Comparison of ENCODE assay signal across 8 cellular contexts in the genomic region with DNA sequence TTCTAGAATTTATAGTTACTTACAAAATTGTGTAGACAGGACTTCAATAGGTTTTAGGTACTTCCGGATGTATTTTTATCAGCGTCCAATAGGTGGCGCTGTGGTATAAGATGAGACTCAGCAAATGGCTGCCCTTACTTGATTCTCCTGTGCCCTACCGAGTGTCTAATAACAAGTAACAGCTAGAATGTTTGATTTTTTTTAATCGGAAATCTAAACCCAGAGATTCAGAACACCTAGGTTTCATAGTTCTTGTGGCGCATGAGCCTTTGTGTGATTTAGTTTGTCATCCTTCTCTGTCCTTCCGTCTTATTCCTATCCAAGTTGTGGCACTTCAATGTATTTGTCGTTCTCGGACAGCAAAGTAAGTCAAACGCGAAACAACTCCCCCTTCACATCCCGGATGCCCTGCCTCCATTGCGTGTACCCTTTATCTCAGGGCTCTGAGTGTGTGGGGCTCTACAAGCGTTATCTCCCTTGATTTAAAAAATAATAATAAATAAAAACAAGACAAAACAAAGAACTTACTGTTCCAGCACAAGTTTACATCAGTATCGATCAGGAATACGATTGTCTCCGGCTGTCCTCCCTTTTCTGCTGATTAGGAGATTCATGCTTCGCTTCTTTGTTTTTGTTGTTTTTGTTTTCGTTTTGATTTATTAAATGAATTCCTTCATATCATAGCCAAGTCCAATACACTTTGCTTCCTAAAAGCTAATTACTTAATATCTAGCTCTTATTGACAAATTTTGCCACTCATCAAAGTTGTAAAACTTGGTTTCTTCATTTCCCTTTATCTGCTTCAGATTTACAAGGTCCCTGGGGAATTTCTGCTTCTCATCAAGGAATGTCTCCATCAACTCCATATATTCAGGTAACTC. TPM values are rescaled to one million over a fixed set of nuclear protein-coding genes. Genes with fewer than 3 reads are reported as not detected.
DNase-seq lines count a peak whose midpoint lies in the region; ATAC-seq and TF ChIP-seq lines count a peak whose summit lies in the region.

No MANE protein-coding gene starts in this region.

- no peak for TF ChIP-seq POLR2A in uterus (IDR thresholded peaks at IDR 0.05)

- no peaks in the 10 kb centered on the region for H3K9me3 ChIP-seq in right atrium auricular region
- H3K9me3 ChIP-seq in uterus, result no peaks in the 10 kb centered on the region

- H3K4me3 ChIP-seq in right atrium auricular region (peak overlapping the region; percentile 36 to 48), uterus (peak overlapping the region; percentile 25 to 37)

- peak; percentile 95 for ATAC-seq in HG02798 (IDR thresholded peaks at IDR 0.05; ENCODE audit: poor library complexity, unreplicated experiment)

- H3K27me3 ChIP-seq in right atrium auricular region, result no peaks in the 10 kb centered on the region
- H3K27me3 ChIP-seq in uterus, result no peaks in the 10 kb centered on the region

- TF ChIP-seq CTCF in GM12872 (IDR thresholded peaks at IDR 0.05; ENCODE audit: insufficient read depth, low read depth, low read length) (peak; percentile 70), right atrium auricular region (IDR thresholded peaks at IDR 0.05) (peak; percentile 73 to 89), uterus (IDR thresholded peaks at IDR 0.05) (peak; percentile 79 to 89 (median 82))

- no peaks in the 10 kb centered on the region for H3K4me1 ChIP-seq in right atrium auricular region
- no peaks in the 10 kb centered on the region for H3K4me1 ChIP-seq in uterus

- DNase-seq in NCI-H1436 treated with DMSO at 0.1 percent for 48 hours (lab: John Stamatoyannopoulos, UW) (peak; percentile 74), T follicular helper cell (ENCODE audit: low read depth) (peak; percentile 75), amniotic stem cell (lab: John Stamatoyannopoulos, UW) (peak; percentile 59), right atrium auricular region (ENCODE audit: low spot score) (peak; percentile 81), putamen (ENCODE audit: low spot score) (peak; percentile 92), uterus (peak; percentile 71 to 84)

- H3K36me3 ChIP-seq in right atrium auricular region (no peaks in the 10 kb centered on the region), uterus (no peaks in the 10 kb centered on the region)

- intact Hi-C loops in uterus (cut with DNase I; ENCODE audit: low total_unique reads), result no loop called here

- peak overlapping the region; percentile 77 to 80 for H3K27ac ChIP-seq in right atrium auricular region
- H3K27ac ChIP-seq in uterus, result peak overlapping the region; percentile 77 to 88

RNA-seq across cellular contexts. Expression of a gene that starts 50.7 kb away (rescaled TPM):
- total RNA-seq in right atrium auricular region (10 to 100 TPM; 39.7 to 56.6 TPM), uterus (100 to 1,000 TPM in 1 of 4 donors, 10 to 100 TPM in 3; 58.2 to 109 (median 89.3) TPM)

Comparison
In these comparisons a context has a peak if more than half of its experiments do, and no peak if none do; other contexts are left out.
1. Peak in every context shown above with its lines: DNase-seq, ATAC-seq, H3K4me3 ChIP-seq and H3K27ac ChIP-seq.